Comparison of ENCODE assay signal across 1 cellular context in genomic region chr7:101401390-101402080, GRCh38.
TF ChIP-seq lines count a peak whose summit lies in the region.

No MANE protein-coding gene starts in this region.

TF ChIP-seq in SK-N-SH, 30 proteins besides CTCF, POLR2A, EP300 and RAD21 (continued from another document):
- no peak for TF ChIP-seq PBX3 (IDR thresholded peaks at IDR 0.05)
- no peak for TF ChIP-seq SMC3 (IDR thresholded peaks at IDR 0.05; ENCODE audit: low read depth, low read length)
